ENCODE assay signal across 1 cellular context in the genomic region with DNA sequence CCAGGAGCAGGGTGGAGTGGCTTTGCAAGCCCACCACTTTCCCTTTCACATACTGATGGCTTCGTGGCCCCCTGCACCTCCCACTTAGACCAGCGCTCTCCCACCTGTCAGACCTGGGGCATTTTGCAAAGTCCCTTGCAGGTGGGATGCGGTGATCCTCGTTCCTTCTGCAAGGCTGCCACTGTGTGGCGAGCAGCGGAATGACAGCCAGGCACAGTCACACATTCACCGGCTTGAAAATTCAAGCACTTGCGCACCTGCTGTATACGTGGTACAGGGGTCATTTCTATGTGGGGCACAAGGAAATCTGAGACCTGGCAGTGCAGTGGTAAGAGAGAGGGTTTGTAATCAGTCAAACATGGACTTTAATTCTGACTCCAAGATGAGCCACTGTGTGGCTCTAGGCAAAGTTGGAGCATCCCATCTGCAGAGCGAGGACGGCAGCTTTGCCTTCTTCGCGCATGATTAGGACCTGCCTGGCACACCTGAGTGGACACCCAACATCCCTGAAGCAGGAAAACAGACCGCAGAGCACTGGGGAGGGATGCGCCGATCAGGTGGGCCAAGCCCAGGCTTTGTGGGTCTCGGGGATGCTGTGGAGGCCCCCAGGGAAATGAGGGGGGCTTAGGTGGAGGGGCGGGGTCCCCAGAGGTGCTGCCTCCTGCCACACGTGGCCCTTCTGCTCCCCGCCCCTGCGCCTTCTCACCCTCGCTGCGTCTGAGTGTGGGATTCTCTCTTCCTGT.
TF ChIP-seq lines count a peak whose summit lies in the region.

No MANE protein-coding gene starts in this region.

TF ChIP-seq in K562, 482 proteins besides CTCF, POLR2A, EP300 and RAD21 (continued from another document):
- TF ChIP-seq, protein P1, sequence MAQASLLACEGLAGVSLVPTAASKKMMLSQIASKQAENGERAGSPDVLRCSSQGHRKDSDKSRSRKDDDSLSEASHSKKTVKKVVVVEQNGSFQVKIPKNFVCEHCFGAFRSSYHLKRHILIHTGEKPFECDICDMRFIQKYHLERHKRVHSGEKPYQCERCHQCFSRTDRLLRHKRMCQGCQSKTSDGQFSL (CRISPR knock-in tag; IDR thresholded peaks at IDR 0.05) = 0 out of 2 replicates have a peak, but pooled peaks have one; percentile 38
- TF ChIP-seq, protein P1 (tag; IDR thresholded peaks at IDR 0.05) = no peak
- TF ChIP-seq MYC (IDR thresholded peaks at IDR 0.05; ENCODE audit: low read depth, low read length) = no peak
- TF ChIP-seq MYC (CRISPR knock-in tag; IDR thresholded peaks at IDR 0.05; ENCODE audit: borderline replicate concordance, low read depth) = no peak
- no peak for TF ChIP-seq GTF2E2 (tag; IDR thresholded peaks at IDR 0.05)
- TF ChIP-seq, protein P2, sequence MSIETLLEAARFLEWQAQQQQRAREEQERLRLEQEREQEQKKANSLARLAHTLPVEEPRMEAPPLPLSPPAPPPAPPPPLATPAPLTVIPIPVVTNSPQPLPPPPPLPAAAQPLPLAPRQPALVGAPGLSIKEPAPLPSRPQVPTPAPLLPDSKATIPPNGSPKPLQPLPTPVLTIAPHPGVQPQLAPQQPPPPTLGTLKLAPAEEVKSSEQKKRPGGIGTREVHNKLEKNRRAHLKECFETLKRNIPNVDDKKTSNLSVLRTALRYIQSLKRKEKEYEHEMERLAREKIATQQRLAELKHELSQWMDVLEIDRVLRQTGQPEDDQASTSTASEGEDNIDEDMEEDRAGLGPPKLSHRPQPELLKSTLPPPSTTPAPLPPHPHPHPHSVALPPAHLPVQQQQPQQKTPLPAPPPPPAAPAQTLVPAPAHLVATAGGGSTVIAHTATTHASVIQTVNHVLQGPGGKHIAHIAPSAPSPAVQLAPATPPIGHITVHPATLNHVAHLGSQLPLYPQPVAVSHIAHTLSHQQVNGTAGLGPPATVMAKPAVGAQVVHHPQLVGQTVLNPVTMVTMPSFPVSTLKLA (conservative IDR thresholded peaks at IDR 0.05) = no peak
- TF ChIP-seq CTBP1 (IDR thresholded peaks at IDR 0.05; ENCODE audit: borderline replicate concordance) = peak; percentile 45; the same call in 1 of the 2 replicates
- TF ChIP-seq ZNF274 (IDR thresholded peaks at IDR 0.05; ENCODE audit: borderline replicate concordance, low read depth, low read length) = no peak
- no peak for TF ChIP-seq HEY1 (CRISPR knock-in tag; IDR thresholded peaks at IDR 0.05; ENCODE audit: borderline replicate concordance)
- TF ChIP-seq, protein P3, sequence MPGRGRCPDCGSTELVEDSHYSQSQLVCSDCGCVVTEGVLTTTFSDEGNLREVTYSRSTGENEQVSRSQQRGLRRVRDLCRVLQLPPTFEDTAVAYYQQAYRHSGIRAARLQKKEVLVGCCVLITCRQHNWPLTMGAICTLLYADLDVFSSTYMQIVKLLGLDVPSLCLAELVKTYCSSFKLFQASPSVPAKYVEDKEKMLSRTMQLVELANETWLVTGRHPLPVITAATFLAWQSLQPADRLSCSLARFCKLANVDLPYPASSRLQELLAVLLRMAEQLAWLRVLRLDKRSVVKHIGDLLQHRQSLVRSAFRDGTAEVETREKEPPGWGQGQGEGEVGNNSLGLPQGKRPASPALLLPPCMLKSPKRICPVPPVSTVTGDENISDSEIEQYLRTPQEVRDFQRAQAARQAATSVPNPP (IDR thresholded peaks at IDR 0.05; ENCODE audit: borderline replicate concordance, insufficient read depth, insufficient read length) = no peak
- TF ChIP-seq, protein P4, sequence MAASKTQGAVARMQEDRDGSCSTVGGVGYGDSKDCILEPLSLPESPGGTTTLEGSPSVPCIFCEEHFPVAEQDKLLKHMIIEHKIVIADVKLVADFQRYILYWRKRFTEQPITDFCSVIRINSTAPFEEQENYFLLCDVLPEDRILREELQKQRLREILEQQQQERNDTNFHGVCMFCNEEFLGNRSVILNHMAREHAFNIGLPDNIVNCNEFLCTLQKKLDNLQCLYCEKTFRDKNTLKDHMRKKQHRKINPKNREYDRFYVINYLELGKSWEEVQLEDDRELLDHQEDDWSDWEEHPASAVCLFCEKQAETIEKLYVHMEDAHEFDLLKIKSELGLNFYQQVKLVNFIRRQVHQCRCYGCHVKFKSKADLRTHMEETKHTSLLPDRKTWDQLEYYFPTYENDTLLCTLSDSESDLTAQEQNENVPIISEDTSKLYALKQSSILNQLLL (CRISPR knock-in tag; IDR thresholded peaks at IDR 0.05; ENCODE audit: borderline replicate concordance) = no peak
- TF ChIP-seq GABPB1 (CRISPR knock-in tag; IDR thresholded peaks at IDR 0.05) = peak; percentile 37; the same call in 1 of the 2 replicates
- TF ChIP-seq RHOXF2B (CRISPR knock-in tag; conservative IDR thresholded peaks at IDR 0.05) = 0 out of 2 replicates have a peak, but pooled peaks have one; percentile 14
- TF ChIP-seq, protein P5, sequence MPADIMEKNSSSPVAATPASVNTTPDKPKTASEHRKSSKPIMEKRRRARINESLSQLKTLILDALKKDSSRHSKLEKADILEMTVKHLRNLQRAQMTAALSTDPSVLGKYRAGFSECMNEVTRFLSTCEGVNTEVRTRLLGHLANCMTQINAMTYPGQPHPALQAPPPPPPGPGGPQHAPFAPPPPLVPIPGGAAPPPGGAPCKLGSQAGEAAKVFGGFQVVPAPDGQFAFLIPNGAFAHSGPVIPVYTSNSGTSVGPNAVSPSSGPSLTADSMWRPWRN (IDR thresholded peaks at IDR 0.05; ENCODE audit: low read depth) = no peak
- TF ChIP-seq SIRT6 (IDR thresholded peaks at IDR 0.05; ENCODE audit: low read depth, low read length) = no peak
- TF ChIP-seq FIP1L1 (IDR thresholded peaks at IDR 0.05; ENCODE audit: low read depth, low read length, poor library complexity, severe bottlenecking) = no peak
- no peak for TF ChIP-seq ILF3 (IDR thresholded peaks at IDR 0.05; ENCODE audit: borderline replicate concordance)
- TF ChIP-seq ZKSCAN8 (CRISPR knock-in tag; IDR thresholded peaks at IDR 0.05) = peak; percentile 92
- no peak for TF ChIP-seq U2AF1 (optimal IDR thresholded peaks at IDR 0.05; ENCODE audit: low read depth, low read length)
- peak; percentile 36 for TF ChIP-seq CREM (IDR thresholded peaks at IDR 0.05; ENCODE audit: low read depth)
- TF ChIP-seq PPARD (CRISPR knock-in tag; IDR thresholded peaks at IDR 0.05) = no peak
- TF ChIP-seq SRSF3 (IDR thresholded peaks at IDR 0.05; ENCODE audit: insufficient read depth, low read length) = no peak
- TF ChIP-seq, protein P6, sequence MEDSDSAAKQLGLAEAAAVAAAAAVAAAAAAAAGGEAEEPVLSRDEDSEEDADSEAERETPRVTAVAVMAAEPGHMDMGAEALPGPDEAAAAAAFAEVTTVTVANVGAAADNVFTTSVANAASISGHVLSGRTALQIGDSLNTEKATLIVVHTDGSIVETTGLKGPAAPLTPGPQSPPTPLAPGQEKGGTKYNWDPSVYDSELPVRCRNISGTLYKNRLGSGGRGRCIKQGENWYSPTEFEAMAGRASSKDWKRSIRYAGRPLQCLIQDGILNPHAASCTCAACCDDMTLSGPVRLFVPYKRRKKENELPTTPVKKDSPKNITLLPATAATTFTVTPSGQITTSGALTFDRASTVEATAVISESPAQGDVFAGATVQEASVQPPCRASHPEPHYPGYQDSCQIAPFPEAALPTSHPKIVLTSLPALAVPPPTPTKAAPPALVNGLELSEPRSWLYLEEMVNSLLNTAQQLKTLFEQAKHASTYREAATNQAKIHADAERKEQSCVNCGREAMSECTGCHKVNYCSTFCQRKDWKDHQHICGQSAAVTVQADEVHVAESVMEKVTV (CRISPR knock-in tag; IDR thresholded peaks at IDR 0.05) = peak; percentile 83
- TF ChIP-seq CC2D1A (IDR thresholded peaks at IDR 0.05) = peak; percentile 50; the same call in 1 of the 2 replicates
- TF ChIP-seq, protein P7, sequence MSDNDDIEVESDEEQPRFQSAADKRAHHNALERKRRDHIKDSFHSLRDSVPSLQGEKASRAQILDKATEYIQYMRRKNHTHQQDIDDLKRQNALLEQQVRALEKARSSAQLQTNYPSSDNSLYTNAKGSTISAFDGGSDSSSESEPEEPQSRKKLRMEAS (CRISPR knock-in tag; IDR thresholded peaks at IDR 0.05) = 0 out of 2 replicates have a peak, but pooled peaks have one; percentile 26
- TF ChIP-seq KLF16 (IDR thresholded peaks at IDR 0.05) = peak; percentile 13; the same call in 1 of the 2 replicates
- TF ChIP-seq ZC3H8 (IDR thresholded peaks at IDR 0.05) = no peak
- no peak for TF ChIP-seq NCOR1 (IDR thresholded peaks at IDR 0.05)
- TF ChIP-seq ZNF561 (CRISPR knock-in tag; conservative IDR thresholded peaks at IDR 0.05) = no peak
- TF ChIP-seq, protein P8, sequence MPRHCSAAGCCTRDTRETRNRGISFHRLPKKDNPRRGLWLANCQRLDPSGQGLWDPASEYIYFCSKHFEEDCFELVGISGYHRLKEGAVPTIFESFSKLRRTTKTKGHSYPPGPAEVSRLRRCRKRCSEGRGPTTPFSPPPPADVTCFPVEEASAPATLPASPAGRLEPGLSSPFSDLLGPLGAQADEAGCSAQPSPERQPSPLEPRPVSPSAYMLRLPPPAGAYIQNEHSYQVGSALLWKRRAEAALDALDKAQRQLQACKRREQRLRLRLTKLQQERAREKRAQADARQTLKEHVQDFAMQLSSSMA (CRISPR knock-in tag; IDR thresholded peaks at IDR 0.05) = 0 out of 2 replicates have a peak, but pooled peaks have one; percentile 53
- no peak for TF ChIP-seq MAFG (tag; conservative IDR thresholded peaks at IDR 0.05)
- peak; percentile 51 to 71 for TF ChIP-seq NRF1 (conservative IDR thresholded peaks at IDR 0.05 in 1 of 2, IDR thresholded peaks at IDR 0.05 in 1 of 2)
- TF ChIP-seq, protein P9, sequence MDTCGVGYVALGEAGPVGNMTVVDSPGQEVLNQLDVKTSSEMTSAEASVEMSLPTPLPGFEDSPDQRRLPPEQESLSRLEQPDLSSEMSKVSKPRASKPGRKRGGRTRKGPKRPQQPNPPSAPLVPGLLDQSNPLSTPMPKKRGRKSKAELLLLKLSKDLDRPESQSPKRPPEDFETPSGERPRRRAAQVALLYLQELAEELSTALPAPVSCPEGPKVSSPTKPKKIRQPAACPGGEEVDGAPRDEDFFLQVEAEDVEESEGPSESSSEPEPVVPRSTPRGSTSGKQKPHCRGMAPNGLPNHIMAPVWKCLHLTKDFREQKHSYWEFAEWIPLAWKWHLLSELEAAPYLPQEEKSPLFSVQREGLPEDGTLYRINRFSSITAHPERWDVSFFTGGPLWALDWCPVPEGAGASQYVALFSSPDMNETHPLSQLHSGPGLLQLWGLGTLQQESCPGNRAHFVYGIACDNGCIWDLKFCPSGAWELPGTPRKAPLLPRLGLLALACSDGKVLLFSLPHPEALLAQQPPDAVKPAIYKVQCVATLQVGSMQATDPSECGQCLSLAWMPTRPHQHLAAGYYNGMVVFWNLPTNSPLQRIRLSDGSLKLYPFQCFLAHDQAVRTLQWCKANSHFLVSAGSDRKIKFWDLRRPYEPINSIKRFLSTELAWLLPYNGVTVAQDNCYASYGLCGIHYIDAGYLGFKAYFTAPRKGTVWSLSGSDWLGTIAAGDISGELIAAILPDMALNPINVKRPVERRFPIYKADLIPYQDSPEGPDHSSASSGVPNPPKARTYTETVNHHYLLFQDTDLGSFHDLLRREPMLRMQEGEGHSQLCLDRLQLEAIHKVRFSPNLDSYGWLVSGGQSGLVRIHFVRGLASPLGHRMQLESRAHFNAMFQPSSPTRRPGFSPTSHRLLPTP (IDR thresholded peaks at IDR 0.05; ENCODE audit: borderline replicate concordance, extremely low read depth, insufficient read length) = no peak
- TF ChIP-seq RCOR1 (IDR thresholded peaks at IDR 0.05; ENCODE audit: borderline replicate concordance in 1 of 2, low read depth in 2 of 2, low read length in 2 of 2) = peak in 1 of 2 experiments; percentile 63; a peak in 1 of 4 replicates
- 0 out of 2 replicates have a peak, but pooled peaks have one; percentile 39 for TF ChIP-seq ZBTB1 (CRISPR knock-in tag; IDR thresholded peaks at IDR 0.05; ENCODE audit: borderline replicate concordance, low read depth)
- TF ChIP-seq GATAD2B (IDR thresholded peaks at IDR 0.05; ENCODE audit: borderline replicate concordance) = no peak
- peak; percentile 60; the same call in 1 of the 2 replicates for TF ChIP-seq RB1 (IDR thresholded peaks at IDR 0.05; ENCODE audit: low read depth)
- no peak for TF ChIP-seq CBFA2T3 (IDR thresholded peaks at IDR 0.05)
- no peak for TF ChIP-seq ZBTB7A (IDR thresholded peaks at IDR 0.05; ENCODE audit: borderline replicate concordance, control insufficient read depth, low read depth, low read length)
- no peak for TF ChIP-seq ILK (tag; IDR thresholded peaks at IDR 0.05; ENCODE audit: borderline replicate concordance, low read depth)
- TF ChIP-seq ZNF445 (CRISPR knock-in tag; IDR thresholded peaks at IDR 0.05; ENCODE audit: low read depth) = no peak
- TF ChIP-seq STAG1 (CRISPR knock-in tag; IDR thresholded peaks at IDR 0.05; ENCODE audit: borderline replicate concordance) = peak; percentile 99
- no peak for TF ChIP-seq POLR3A (IDR thresholded peaks at IDR 0.05; ENCODE audit: borderline replicate concordance, extremely low read depth, insufficient read depth, insufficient read length)
- TF ChIP-seq ZNF282 (CRISPR knock-in tag; IDR thresholded peaks at IDR 0.05) = no peak
- no peak for TF ChIP-seq NUFIP1 (IDR thresholded peaks at IDR 0.05; ENCODE audit: partially characterized antibody)
- TF ChIP-seq, protein P10, sequence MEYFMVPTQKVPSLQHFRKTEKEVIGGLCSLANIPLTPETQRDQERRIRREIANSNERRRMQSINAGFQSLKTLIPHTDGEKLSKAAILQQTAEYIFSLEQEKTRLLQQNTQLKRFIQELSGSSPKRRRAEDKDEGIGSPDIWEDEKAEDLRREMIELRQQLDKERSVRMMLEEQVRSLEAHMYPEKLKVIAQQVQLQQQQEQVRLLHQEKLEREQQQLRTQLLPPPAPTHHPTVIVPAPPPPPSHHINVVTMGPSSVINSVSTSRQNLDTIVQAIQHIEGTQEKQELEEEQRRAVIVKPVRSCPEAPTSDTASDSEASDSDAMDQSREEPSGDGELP (CRISPR knock-in tag; IDR thresholded peaks at IDR 0.05; ENCODE audit: borderline replicate concordance) = peak; percentile 48; the same call in 1 of the 2 replicates
